1 cellular context compared by ENCODE assay signal in the genomic region with DNA sequence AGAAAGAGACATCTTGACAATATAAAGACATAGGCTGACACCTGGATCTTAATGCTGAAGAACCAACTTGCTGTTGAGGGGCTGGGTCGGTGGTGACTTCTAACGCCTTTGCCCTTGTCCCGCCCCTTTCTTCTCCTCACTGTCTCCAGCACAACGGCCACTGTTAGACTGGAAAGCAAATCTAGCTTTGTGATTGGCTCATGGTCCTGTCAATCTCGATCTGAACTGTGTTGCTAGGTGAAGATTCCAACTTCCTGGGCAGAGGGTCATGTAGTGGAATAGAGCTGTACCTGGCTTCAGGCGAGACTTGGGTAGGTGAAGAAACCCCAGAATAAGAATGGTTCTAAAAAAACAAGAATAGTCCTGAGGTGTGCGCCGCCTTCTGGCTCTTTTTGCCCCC.
TF ChIP-seq lines count a peak whose summit lies in the region.

TSS of gene PGK2 (minus strand) at position 110 of the 400 bp plus-strand sequence. CDS start at position 12, 98 bp downstream.

TF ChIP-seq in K562, 482 proteins besides CTCF, POLR2A, EP300 and RAD21 (continued from another document):
- TF ChIP-seq, protein P1, sequence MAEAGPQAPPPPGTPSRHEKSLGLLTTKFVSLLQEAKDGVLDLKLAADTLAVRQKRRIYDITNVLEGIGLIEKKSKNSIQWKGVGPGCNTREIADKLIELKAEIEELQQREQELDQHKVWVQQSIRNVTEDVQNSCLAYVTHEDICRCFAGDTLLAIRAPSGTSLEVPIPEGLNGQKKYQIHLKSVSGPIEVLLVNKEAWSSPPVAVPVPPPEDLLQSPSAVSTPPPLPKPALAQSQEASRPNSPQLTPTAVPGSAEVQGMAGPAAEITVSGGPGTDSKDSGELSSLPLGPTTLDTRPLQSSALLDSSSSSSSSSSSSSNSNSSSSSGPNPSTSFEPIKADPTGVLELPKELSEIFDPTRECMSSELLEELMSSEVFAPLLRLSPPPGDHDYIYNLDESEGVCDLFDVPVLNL (CRISPR knock-in tag; IDR thresholded peaks at IDR 0.05; ENCODE audit: low read depth), result no peak
- 0 out of 2 replicates have a peak, but pooled peaks have one; percentile 10 for TF ChIP-seq CXXC5 (CRISPR knock-in tag; IDR thresholded peaks at IDR 0.05)
- TF ChIP-seq RFX1 (IDR thresholded peaks at IDR 0.05), result peak; percentile 70
- no peak for TF ChIP-seq CREM (IDR thresholded peaks at IDR 0.05; ENCODE audit: low read depth)
- no peak for TF ChIP-seq ZNF696 (CRISPR knock-in tag; conservative IDR thresholded peaks at IDR 0.05)
- TF ChIP-seq CREB5 (CRISPR knock-in tag; IDR thresholded peaks at IDR 0.05), result no peak
- TF ChIP-seq KLF6 (CRISPR knock-in tag; IDR thresholded peaks at IDR 0.05; ENCODE audit: borderline replicate concordance), result no peak
- TF ChIP-seq, protein P2, sequence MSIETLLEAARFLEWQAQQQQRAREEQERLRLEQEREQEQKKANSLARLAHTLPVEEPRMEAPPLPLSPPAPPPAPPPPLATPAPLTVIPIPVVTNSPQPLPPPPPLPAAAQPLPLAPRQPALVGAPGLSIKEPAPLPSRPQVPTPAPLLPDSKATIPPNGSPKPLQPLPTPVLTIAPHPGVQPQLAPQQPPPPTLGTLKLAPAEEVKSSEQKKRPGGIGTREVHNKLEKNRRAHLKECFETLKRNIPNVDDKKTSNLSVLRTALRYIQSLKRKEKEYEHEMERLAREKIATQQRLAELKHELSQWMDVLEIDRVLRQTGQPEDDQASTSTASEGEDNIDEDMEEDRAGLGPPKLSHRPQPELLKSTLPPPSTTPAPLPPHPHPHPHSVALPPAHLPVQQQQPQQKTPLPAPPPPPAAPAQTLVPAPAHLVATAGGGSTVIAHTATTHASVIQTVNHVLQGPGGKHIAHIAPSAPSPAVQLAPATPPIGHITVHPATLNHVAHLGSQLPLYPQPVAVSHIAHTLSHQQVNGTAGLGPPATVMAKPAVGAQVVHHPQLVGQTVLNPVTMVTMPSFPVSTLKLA (conservative IDR thresholded peaks at IDR 0.05), result no peak
- TF ChIP-seq FOS (IDR thresholded peaks at IDR 0.05; ENCODE audit: extremely low read depth, insufficient read length), result peak; percentile 9
- TF ChIP-seq ZNF584 (CRISPR knock-in tag; IDR thresholded peaks at IDR 0.05; ENCODE audit: low read depth), result no peak
- TF ChIP-seq SP2 (IDR thresholded peaks at IDR 0.05; ENCODE audit: extremely low read depth, low read depth, low read length, poor library complexity, severe bottlenecking), result peak; percentile 14
- TF ChIP-seq PBX2 (CRISPR knock-in tag; IDR thresholded peaks at IDR 0.05; ENCODE audit: low read depth), result peak; percentile 52; the same call in 1 of the 2 replicates
- peak; percentile 75 for TF ChIP-seq PBX2 (tag; conservative IDR thresholded peaks at IDR 0.05; ENCODE audit: low read depth)
- no peak for TF ChIP-seq WHSC1 (IDR thresholded peaks at IDR 0.05; ENCODE audit: low read length)
- no peak for TF ChIP-seq ZNF398 (CRISPR knock-in tag; IDR thresholded peaks at IDR 0.05)
- TF ChIP-seq SNAPC5 (CRISPR knock-in tag; IDR thresholded peaks at IDR 0.05), result no peak
- TF ChIP-seq HLTF (IDR thresholded peaks at IDR 0.05), result no peak
- TF ChIP-seq SRSF1 (IDR thresholded peaks at IDR 0.05; ENCODE audit: low read depth, low read length), result no peak
- no peak for TF ChIP-seq RNF2 (IDR thresholded peaks at IDR 0.05)
- no peak for TF ChIP-seq KLF13 (tag; IDR thresholded peaks at IDR 0.05; ENCODE audit: borderline replicate concordance, low read depth)
- TF ChIP-seq RBM22 (IDR thresholded peaks at IDR 0.05; ENCODE audit: low read depth, low read length, poor library complexity, severe bottlenecking), result no peak
- TF ChIP-seq, protein P3, sequence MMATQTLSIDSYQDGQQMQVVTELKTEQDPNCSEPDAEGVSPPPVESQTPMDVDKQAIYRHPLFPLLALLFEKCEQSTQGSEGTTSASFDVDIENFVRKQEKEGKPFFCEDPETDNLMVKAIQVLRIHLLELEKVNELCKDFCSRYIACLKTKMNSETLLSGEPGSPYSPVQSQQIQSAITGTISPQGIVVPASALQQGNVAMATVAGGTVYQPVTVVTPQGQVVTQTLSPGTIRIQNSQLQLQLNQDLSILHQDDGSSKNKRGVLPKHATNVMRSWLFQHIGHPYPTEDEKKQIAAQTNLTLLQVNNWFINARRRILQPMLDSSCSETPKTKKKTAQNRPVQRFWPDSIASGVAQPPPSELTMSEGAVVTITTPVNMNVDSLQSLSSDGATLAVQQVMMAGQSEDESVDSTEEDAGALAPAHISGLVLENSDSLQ (IDR thresholded peaks at IDR 0.05), result peak; percentile 97
TF ChIP-seq in K562: peak in this region for 6.
